Comparison of ENCODE assay signal across 10 cellular contexts in genomic region chr2:197131558-197131855, GRCh38.
DNase-seq lines count a peak whose midpoint lies in the region; ATAC-seq, FAIRE-seq and TF ChIP-seq lines count a peak whose summit lies in the region.
"Had no signal": no experiment of that assay in that cellular context is flagged by ENCODE, and none has a peak within 500 bp of the region (broad histone marks: within the 10 kb centered on the region; RNA-seq: fewer than 3 reads in every experiment).

No MANE protein-coding gene starts in this region.

- peak overlapping the region; percentile 4 for H3K27ac Mint-ChIP-seq in activated T-helper 1 cell treated with anti-CD3 and anti-CD28 coated beads, Interleukin-12 subunit alpha, Interleukin-12 subunit beta, Interleukin-2, Interleukin-4 antibody, amounts not matched to agents 30 ng/mL and 10 ng/mL and 1 ng/mL, durations not matched to agents 14 hours and 24 hours and 36 hours

- TF ChIP-seq POLR2A in GM12892 (IDR thresholded peaks at IDR 0.05; ENCODE audit: low read depth, low read length) = no peak

- DNase-seq in GM12892 (ENCODE audit: insufficient read length) (no peak), head of caudate nucleus (no peak), NOMO-1 (lab: John Stamatoyannopoulos, UW; ENCODE audit: unreplicated experiment in 2 of 2) (no peak), CD1c-positive myeloid dendritic cell (ENCODE audit: extremely low spot score) (no peak)
- DNase-seq in activated T-helper 1 cell treated with anti-CD3 and anti-CD28 coated beads, Interleukin-12 subunit alpha, Interleukin-12 subunit beta, Interleukin-2, Interleukin-4 antibody, amounts not matched to agents 30 ng/mL and 10 ng/mL and 1 ng/mL, durations not matched to agents 14 hours and 24 hours and 36 hours (ENCODE audit: low spot score) = no peak
- no peak for DNase-seq in central memory CD4-positive, alpha-beta T cell
- DNase-seq: activated effector memory CD4-positive, alpha-beta T cell treated with Interleukin-2 at 50 U/mL for 16 hours; stimulated activated CD4-positive, alpha-beta T cell treated with anti-CD3 and anti-CD28 coated beads, Interleukin-4, amount 100 ng/mL, for 1 hour had no signal

- peaks cover 11% of the 10 kb centered on the region for H3K9me3 Mint-ChIP-seq in activated T-helper 1 cell treated with anti-CD3 and anti-CD28 coated beads, Interleukin-12 subunit alpha, Interleukin-12 subunit beta, Interleukin-2, Interleukin-4 antibody, amounts not matched to agents 30 ng/mL and 10 ng/mL and 1 ng/mL, durations not matched to agents 14 hours and 24 hours and 36 hours

- H3K27me3 Mint-ChIP-seq in activated T-helper 1 cell treated with anti-CD3 and anti-CD28 coated beads, Interleukin-12 subunit alpha, Interleukin-12 subunit beta, Interleukin-2, Interleukin-4 antibody, amounts not matched to agents 30 ng/mL and 10 ng/mL and 1 ng/mL, durations not matched to agents 14 hours and 24 hours and 36 hours (ENCODE audit: insufficient read depth) = no peaks in the 10 kb centered on the region

- ATAC-seq in GM19455 (IDR thresholded peaks at IDR 0.05; ENCODE audit: unreplicated experiment) = peak; percentile 68
- ATAC-seq in HG03066 (IDR thresholded peaks at IDR 0.05; ENCODE audit: low read depth, unreplicated experiment) = peak; percentile 61

- H3K36me3 Mint-ChIP-seq in activated T-helper 1 cell treated with anti-CD3 and anti-CD28 coated beads, Interleukin-12 subunit alpha, Interleukin-12 subunit beta, Interleukin-2, Interleukin-4 antibody, amounts not matched to agents 30 ng/mL and 10 ng/mL and 1 ng/mL, durations not matched to agents 14 hours and 24 hours and 36 hours (ENCODE audit: low read depth) = peaks cover 52% of the 10 kb centered on the region

- peaks cover 78% of the 10 kb centered on the region for H3K4me1 Mint-ChIP-seq in activated T-helper 1 cell treated with anti-CD3 and anti-CD28 coated beads, Interleukin-12 subunit alpha, Interleukin-12 subunit beta, Interleukin-2, Interleukin-4 antibody, amounts not matched to agents 30 ng/mL and 10 ng/mL and 1 ng/mL, durations not matched to agents 14 hours and 24 hours and 36 hours (ENCODE audit: low read depth)

- FAIRE-seq in GM12892 (lab: Jason Lieb, UNC) = peak; percentile 91

- H3K4me3 Mint-ChIP-seq in activated T-helper 1 cell treated with anti-CD3 and anti-CD28 coated beads, Interleukin-12 subunit alpha, Interleukin-12 subunit beta, Interleukin-2, Interleukin-4 antibody, amounts not matched to agents 30 ng/mL and 10 ng/mL and 1 ng/mL, durations not matched to agents 14 hours and 24 hours and 36 hours = no peak overlapping the region

- intact Hi-C loops in activated T-helper 1 cell treated with anti-CD3 and anti-CD28 coated beads, Interleukin-12 subunit alpha, Interleukin-12 subunit beta, Interleukin-2, Interleukin-4 antibody, amounts not matched to agents 30 ng/mL and 10 ng/mL and 1 ng/mL, durations not matched to agents 14 hours and 24 hours and 36 hours (cut with micrococcal nuclease) = no loop called here
- intact Hi-C loops in head of caudate nucleus (cut with DNase I) = no loop called here
